In genomic region chr6:91637217-91637616, GRCh38 we compare ENCODE assay signal across 11 cellular contexts.
"Had no signal": no experiment of that assay in that cellular context is flagged by ENCODE, and none has a peak within 500 bp of the region (broad histone marks: within the 10 kb centered on the region; RNA-seq: fewer than 3 reads in every experiment).

No MANE protein-coding gene starts in this region.

- ATAC-seq: GM23338, HCT116 had no signal

- H3K4me3 ChIP-seq: GM23248, GM23338, HAP-1 had no signal

- H3K4me2 ChIP-seq: GM23338 had no signal

- H3K4me1 ChIP-seq: HAP-1 had no signal

- H3K9ac ChIP-seq: GM23248 had no signal

- FAIRE-seq: H1, H54 had no signal

- H2AFZ ChIP-seq: GM23248, GM23338 had no signal

- H3K27ac ChIP-seq: GM23248 had no signal

- H3K36me3 ChIP-seq: HAP-1 had no signal

- DNase-seq: GM23248, GOT3, H7, H9, HCEC 1CT, HFFc6 had no signal

- H3K9me3 ChIP-seq: HAP-1 had no signal
